8 cellular contexts compared by ENCODE assay signal in the genomic region with DNA sequence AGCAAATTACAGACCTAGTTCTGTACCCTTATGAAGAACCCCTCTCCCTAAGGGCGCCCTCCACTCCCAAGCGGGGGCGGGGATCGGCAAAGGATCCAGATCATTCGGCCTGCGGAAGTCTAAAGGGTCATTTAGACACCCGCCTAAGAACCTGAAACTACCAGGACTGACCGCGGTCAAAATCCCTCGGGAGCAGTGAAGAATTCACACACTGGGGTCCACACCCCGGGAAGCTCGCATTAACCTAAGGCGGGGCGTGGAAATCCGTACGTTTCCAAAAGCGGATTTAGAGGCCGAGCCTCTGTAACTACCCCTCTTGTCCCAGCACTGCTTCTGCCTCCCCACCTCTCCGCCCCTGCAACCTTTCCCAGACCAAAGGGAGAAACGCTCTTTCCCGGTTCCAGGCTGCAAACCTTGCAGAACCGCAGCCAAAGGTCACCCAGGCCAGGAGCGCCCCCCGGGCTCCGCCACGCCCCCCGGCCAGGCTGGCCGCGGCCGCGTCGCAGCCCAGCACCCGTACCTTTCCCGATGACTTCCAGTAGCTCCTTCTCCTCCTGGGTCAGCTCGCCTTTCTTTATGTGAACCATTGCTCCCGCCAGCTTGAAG. TPM values are rescaled to one million over a fixed set of nuclear protein-coding genes. Genes with fewer than 3 reads are reported as not detected.
A peak's percentile ranks its signal among the peaks of the same experiment; 100 is the strongest.
DNase-seq lines count a peak whose midpoint lies in the region; ATAC-seq and TF ChIP-seq lines count a peak whose summit lies in the region.

No MANE protein-coding gene starts in this region.

- peak overlapping the region; percentile 70 for H3K9ac ChIP-seq in mammary epithelial cell (ENCODE audit: insufficient read depth, low read length)

- peak overlapping the region; percentile 46 for H3K27ac ChIP-seq in mammary epithelial cell (ENCODE audit: insufficient read depth, low read depth, low read length)

- dilution Hi-C loops in mammary epithelial cell (cut with HindIII; ENCODE audit: low sequenced_read_pairs), result no loop called here

- intact Hi-C loops in mammary epithelial cell (cut with micrococcal nuclease) (loop anchor here (1.0 to 5.0 kb wide), 3 partner anchors 23 to 107 kb away; a partner anchor contains a TSS), left colon (cut with DNase I, micrococcal nuclease) (no loop called here)

- TF ChIP-seq CTCF in AG10803 (conservative IDR thresholded peaks at IDR 0.05; ENCODE audit: low read length), result no peak
- TF ChIP-seq CTCF in mammary epithelial cell (conservative IDR thresholded peaks at IDR 0.05 in 1 of 2, IDR thresholded peaks at IDR 0.05 in 1 of 2; ENCODE audit: extremely low read depth in 1 of 2, insufficient read depth in 1 of 2, low read depth in 1 of 2, low read length in 2 of 2), result no peak

- H3K27me3 ChIP-seq in mammary epithelial cell (ENCODE audit: insufficient read depth, low read length), result no peaks in the 10 kb centered on the region

- peak overlapping the region; percentile 92 for H2AFZ ChIP-seq in mammary epithelial cell (ENCODE audit: low read depth, low read length)

- H4K20me1 ChIP-seq in mammary epithelial cell (ENCODE audit: insufficient read depth, low read length), result no peaks in the 10 kb centered on the region

- peak; percentile 37 for DNase-seq in AG10803 (ENCODE audit: low read depth)
- peak; percentile 77 for DNase-seq in NCI-H69 (lab: John Stamatoyannopoulos, UW)
- no peak for DNase-seq in mammary epithelial cell
- peak; percentile 46 to 54 for DNase-seq in left colon
- DNase-seq in stimulated activated naive CD8-positive, alpha-beta T cell treated with anti-CD3 and anti-CD28 coated beads, Interleukin-15, Interleukin-2, amounts not matched to agents 100 U/mL and 50 U/mL, for 24 hours, result peak; percentile 28
- no peak for DNase-seq in effector CD8-positive, alpha-beta T cell (lab: John Stamatoyannopoulos, UW)

- in situ Hi-C loops in mammary epithelial cell (cut with MboI; ENCODE audit: low sequenced_read_pairs in 2 of 2), result no loop called here

- H3K4me2 ChIP-seq in mammary epithelial cell (ENCODE audit: insufficient read depth, low read depth, low read length), result peak overlapping the region; percentile 86

- CTCF ChIA-PET in mammary epithelial cell (lab: Charles Lee; ENCODE audit: low non-redundant PET), result interaction anchor here (0.6 kb wide), 1 partner anchor 75 kb away, joined by 8 read pairs; no protein-coding TSS in a partner anchor

- peaks cover 87% of the 10 kb centered on the region for H3K79me2 ChIP-seq in mammary epithelial cell (ENCODE audit: insufficient read depth, low read length)

- H3K4me3 ChIP-seq in AG10803 (ENCODE audit: low read length) (peak overlapping the region; percentile 84), mammary epithelial cell (replicated peaks in 1 of 3; ENCODE audit: insufficient read depth in 1 of 3, low read depth in 2 of 3, low read length in 3 of 3) (peak overlapping the region; percentile 67 to 97 (median 87))

- H3K36me3 ChIP-seq in mammary epithelial cell (ENCODE audit: insufficient read depth, low read length), result no peaks in the 10 kb centered on the region

- TSS peak; percentile 19 for BruUV-seq in mammary epithelial cell (replicated peaks; lab: Mats Ljungman, UMichigan)

- WGBS in mammary epithelial cell (ENCODE audit: low coverage, missing lambda C conversion rate), result 3% methylated on average over 25 of the region's 36 CpGs

- peaks cover 37% of the 10 kb centered on the region for H3K4me1 ChIP-seq in mammary epithelial cell (ENCODE audit: insufficient read depth, low read length)

- ATAC-seq in GM21360 (IDR thresholded peaks at IDR 0.05; ENCODE audit: unreplicated experiment) (peak; percentile 12), left colon (peak; percentile 38), HG02973 (IDR thresholded peaks at IDR 0.05; ENCODE audit: unreplicated experiment) (no peak)
- ATAC-seq in stimulated activated naive CD8-positive, alpha-beta T cell treated with anti-CD3 and anti-CD28 coated beads, Interleukin-15, Interleukin-2, amounts not matched to agents 100 U/mL and 50 U/mL, for 24 hours, result peak; percentile 7

- no peaks in the 10 kb centered on the region for H3K9me3 ChIP-seq in mammary epithelial cell (replicated peaks; ENCODE audit: insufficient read depth, low read length)

RNA-seq across cellular contexts. Expression of a gene that starts 0.5 kb away (rescaled TPM):
- total RNA-seq in mammary epithelial cell (10 to 100 TPM; 11.0 to 24.3 TPM), left colon (10 to 100 TPM; 22.8 to 27.5 TPM)
- 11.3 TPM for polyA plus RNA-seq in mammary epithelial cell
- 12.1 TPM for polyA minus RNA-seq in mammary epithelial cell

RNA-seq across cellular contexts. Expression of a gene that starts 0.9 kb away (rescaled TPM):
- 10 to 100 TPM; 66.2 to 75.0 TPM for total RNA-seq in mammary epithelial cell
- polyA plus RNA-seq in mammary epithelial cell, result 74.2 TPM
- 38.2 TPM for polyA minus RNA-seq in mammary epithelial cell
- total RNA-seq in left colon, result 10 to 100 TPM; 52.9 to 62.3 TPM

Comparison
In these comparisons a context has a peak if more than half of its experiments do, and no peak if none do; other contexts are left out.
1. DNase-seq: peak in AG10803 (single experiment), NCI-H69 (single experiment), left colon (2 of 2) and stimulated activated naive CD8-positive, alpha-beta T cell treated with anti-CD3 and anti-CD28 coated beads, Interleukin-15, Interleukin-2, amounts not matched to agents 100 U/mL and 50 U/mL, for 24 hours (single experiment); none in mammary epithelial cell (single experiment) and effector CD8-positive, alpha-beta T cell (single experiment).